In the genomic region with DNA sequence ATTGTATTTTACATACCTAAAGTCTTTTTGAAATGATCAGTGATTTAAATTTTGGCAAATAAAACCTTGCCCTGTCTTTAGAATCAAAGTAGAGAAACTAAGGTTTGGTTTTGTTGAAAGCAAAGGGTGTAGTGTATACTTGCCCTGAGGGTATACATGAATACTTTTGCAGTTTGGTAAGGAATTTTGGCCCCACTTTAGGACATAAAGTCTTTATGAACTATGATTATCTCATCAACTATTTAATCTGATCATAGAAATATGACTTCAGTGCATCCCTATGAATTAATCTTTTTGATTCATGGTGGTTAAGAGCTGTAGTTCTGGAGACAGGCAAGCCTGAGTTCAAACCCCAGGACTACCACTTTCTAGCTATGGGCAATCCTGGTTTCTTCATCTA, we compare ENCODE assay signal across 6 cellular contexts. TPM values are rescaled to one million over a fixed set of nuclear protein-coding genes. Genes with fewer than 3 reads are reported as not detected.
"Had no signal": no experiment of that assay in that cellular context is flagged by ENCODE, and none has a peak within 500 bp of the region (broad histone marks: within the 10 kb centered on the region; RNA-seq: fewer than 3 reads in every experiment).

No MANE protein-coding gene starts in this region.

- H3K27me3 Mint-ChIP-seq: naive thymus-derived CD8-positive, alpha-beta T cell; stimulated activated memory B cell treated with anti-CD40 and anti-IgM and Interleukin-4, amounts not matched to agents 10 μg/mL and 1 μg/mL and 100 μg/mL, for 72 hours; stimulated activated naive CD8-positive, alpha-beta T cell treated with anti-CD3 and anti-CD28 coated beads, Interleukin-15, Interleukin-2, amounts not matched to agents 100 ng/mL and 50 ng/mL, for 24 hours had no signal

- H3K4me3 Mint-ChIP-seq: naive thymus-derived CD8-positive, alpha-beta T cell; stimulated activated memory B cell treated with anti-CD40 and anti-IgM and Interleukin-4, amounts not matched to agents 10 μg/mL and 1 μg/mL and 100 μg/mL, for 72 hours; stimulated activated naive CD8-positive, alpha-beta T cell treated with anti-CD3 and anti-CD28 coated beads, Interleukin-15, Interleukin-2, amounts not matched to agents 100 ng/mL and 50 ng/mL, for 24 hours had no signal

- H3K9me3 Mint-ChIP-seq: naive thymus-derived CD8-positive, alpha-beta T cell; stimulated activated memory B cell treated with anti-CD40 and anti-IgM and Interleukin-4, amounts not matched to agents 10 μg/mL and 1 μg/mL and 100 μg/mL, for 72 hours; stimulated activated naive CD8-positive, alpha-beta T cell treated with anti-CD3 and anti-CD28 coated beads, Interleukin-15, Interleukin-2, amounts not matched to agents 100 ng/mL and 50 ng/mL, for 24 hours had no signal

- H3K4me1 Mint-ChIP-seq: naive thymus-derived CD8-positive, alpha-beta T cell; stimulated activated memory B cell treated with anti-CD40 and anti-IgM and Interleukin-4, amounts not matched to agents 10 μg/mL and 1 μg/mL and 100 μg/mL, for 72 hours had no signal

- H3K27ac Mint-ChIP-seq: naive thymus-derived CD8-positive, alpha-beta T cell; stimulated activated memory B cell treated with anti-CD40 and anti-IgM and Interleukin-4, amounts not matched to agents 10 μg/mL and 1 μg/mL and 100 μg/mL, for 72 hours; stimulated activated naive CD8-positive, alpha-beta T cell treated with anti-CD3 and anti-CD28 coated beads, Interleukin-15, Interleukin-2, amounts not matched to agents 100 ng/mL and 50 ng/mL, for 24 hours had no signal

RNA-seq across cellular contexts. Expression of a gene that starts 58.7 kb away (rescaled TPM):
- total RNA-seq: gastrocnemius medialis, lung microvascular endothelial cell, skeletal muscle tissue had no signal
- polyA plus RNA-seq: naive thymus-derived CD8-positive, alpha-beta T cell had no signal
